In the genomic region with DNA sequence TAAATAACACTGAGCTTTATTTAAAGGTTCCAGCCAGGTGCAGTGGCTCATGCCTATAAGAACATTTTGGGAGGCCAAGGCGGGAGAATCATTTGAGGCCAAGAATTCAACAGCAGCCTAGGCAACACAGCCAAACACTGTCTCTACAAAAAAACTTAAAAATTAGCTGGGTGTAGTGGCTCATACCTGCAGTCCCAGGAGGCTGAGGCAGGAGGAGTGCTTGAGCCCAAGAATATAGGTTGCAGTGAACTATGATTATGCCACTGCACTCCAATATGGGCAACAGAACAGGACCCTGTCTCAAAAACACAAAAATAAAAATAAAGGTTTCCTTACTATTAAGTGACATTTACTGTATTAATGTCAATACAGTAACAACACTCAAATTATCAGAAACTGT, we compare ENCODE assay signal across 9 cellular contexts. TPM values are rescaled to one million over a fixed set of nuclear protein-coding genes. Genes with fewer than 3 reads are reported as not detected.
DNase-seq lines count a peak whose midpoint lies in the region; ATAC-seq, FAIRE-seq and TF ChIP-seq lines count a peak whose summit lies in the region.
"Had no signal": no experiment of that assay in that cellular context is flagged by ENCODE, and none has a peak within 500 bp of the region (broad histone marks: within the 10 kb centered on the region; RNA-seq: fewer than 3 reads in every experiment).

No MANE protein-coding gene starts in this region.

- no peak for TF ChIP-seq RAD21 in A549 (conservative IDR thresholded peaks at IDR 0.05 in 1 of 2, IDR thresholded peaks at IDR 0.05 in 1 of 2)

- H3K27ac ChIP-seq in A549, result no peak overlapping the region
- no peak overlapping the region for H3K27ac ChIP-seq in esophagus muscularis mucosa (replicated peaks in 1 of 4)

- TF ChIP-seq CTCF in A549 (IDR thresholded peaks at IDR 0.05), result no peak; the same call in 2 of the 3 replicates
- TF ChIP-seq CTCF in GM12865 (IDR thresholded peaks at IDR 0.05; ENCODE audit: insufficient read depth, low read depth, low read length, missing control alignments), result peak; percentile 44
- TF ChIP-seq CTCF in bronchial epithelial cell (IDR thresholded peaks at IDR 0.05; ENCODE audit: insufficient read depth, low read length, severe bottlenecking), result peak; percentile 56
- no peak for TF ChIP-seq CTCF in esophagus muscularis mucosa (IDR thresholded peaks at IDR 0.05)

- CTCF ChIA-PET in A549 (lab: Yijun Ruan, JAX), result interaction anchor here (1.1 to 1.8 kb wide), 2 partner anchors 17 to 236 kb away, joined by 3 to 10 read pairs; no protein-coding TSS in a partner anchor

- intact Hi-C loops in esophagus muscularis mucosa (cut with DNase I), result loop anchor here (10.0 kb wide), 2 partner anchors 244 to 544 kb away; a partner anchor contains a TSS

- FAIRE-seq in A549 (lab: Jason Lieb, UNC) (no peak), bronchial epithelial cell (lab: Jason Lieb, UNC) (no peak)
- FAIRE-seq: islet of Langerhans had no signal

- H3K4me2 ChIP-seq in A549, result peak overlapping the region; percentile 91; the same call in 1 of the 3 replicates

- peaks cover 17% of the 10 kb centered on the region; the same call in 2 of the 3 replicates for H3K4me1 ChIP-seq in A549
- peaks cover 22 to 51% (median 34%) of the 10 kb centered on the region in 4 donors for H3K4me1 ChIP-seq in esophagus muscularis mucosa

- H3K9me3 ChIP-seq in A549 (no peaks in the 10 kb centered on the region), esophagus muscularis mucosa (no peaks in the 10 kb centered on the region)

- H3K36me3 ChIP-seq in bronchial epithelial cell (ENCODE audit: control insufficient read depth, insufficient read depth, low read length), result no peaks in the 10 kb centered on the region
- no peaks in the 10 kb centered on the region for H3K36me3 ChIP-seq in esophagus muscularis mucosa

- WGBS in A549 (ENCODE audit: missing lambda C conversion rate), result 81% methylated on average over 1 of the region's 1 CpG
- WGBS in esophagus muscularis mucosa, result 92% methylated on average over 1 of the region's 1 CpG

- TF ChIP-seq POLR2A in A549 (IDR thresholded peaks at IDR 0.05; ENCODE audit: low read length) (no peak), esophagus muscularis mucosa (IDR thresholded peaks at IDR 0.05; ENCODE audit: low read depth) (no peak)

- peak in 1 of 2 experiments; percentile 43; a peak in 3 of 6 replicates for ATAC-seq in A549
- peak; percentile 19; the same call in 2 of the 3 replicates for ATAC-seq in SK-N-SH treated with all-trans-retinoic acid at 6 μM for 48 hours
- no peak for ATAC-seq in GM21360 (IDR thresholded peaks at IDR 0.05; ENCODE audit: unreplicated experiment)
- no peak for ATAC-seq in HG02981 (IDR thresholded peaks at IDR 0.05; ENCODE audit: unreplicated experiment)
- ATAC-seq in GM21526 (IDR thresholded peaks at IDR 0.05; ENCODE audit: low FRiP score, unreplicated experiment), result no peak

- TF ChIP-seq EP300 in A549 (IDR thresholded peaks at IDR 0.05), result no peak
- no peak for TF ChIP-seq EP300 in esophagus muscularis mucosa (IDR thresholded peaks at IDR 0.05)

- no peaks in the 10 kb centered on the region for H3K27me3 ChIP-seq in bronchial epithelial cell (ENCODE audit: control insufficient read depth, insufficient read depth, low read length)
- H3K27me3 ChIP-seq in esophagus muscularis mucosa, result no peaks in the 10 kb centered on the region

- H3K4me3 ChIP-seq in A549 (no peak overlapping the region), GM12865 (ENCODE audit: low read depth, low read length) (no peak overlapping the region), bronchial epithelial cell (ENCODE audit: low read depth, low read length) (no peak overlapping the region), esophagus muscularis mucosa (no peak overlapping the region)

- DNase-seq in A549 (ENCODE audit: low read depth in 1 of 2, low spot score in 1 of 2), result peak in 1 of 2 experiments; percentile 34
- peak; percentile 62 for DNase-seq in GM12865 (ENCODE audit: low read depth)
- DNase-seq in bronchial epithelial cell (ENCODE audit: low read depth), result peak; percentile 47
- no peak for DNase-seq in esophagus muscularis mucosa (ENCODE audit: extremely low spot score)

- POLR2A ChIA-PET in A549 (lab: Yijun Ruan, JAX), result no interaction called here

TF ChIP-seq in A549, 52 proteins besides CTCF, POLR2A, EP300 and RAD21 (continues in another document):
- TF ChIP-seq PHF8 (IDR thresholded peaks at IDR 0.05; ENCODE audit: borderline replicate concordance, low read depth) (no peak), JUNB (IDR thresholded peaks at IDR 0.05) (no peak), FOSB (CRISPR knock-in tag; IDR thresholded peaks at IDR 0.05) (no peak), CBX8 (IDR thresholded peaks at IDR 0.05) (no peak), RNF2 (IDR thresholded peaks at IDR 0.05; ENCODE audit: borderline replicate concordance, low read depth) (no peak), HEYL (CRISPR knock-in tag; IDR thresholded peaks at IDR 0.05) (no peak), HOXB5 (CRISPR knock-in tag; IDR thresholded peaks at IDR 0.05) (no peak), HDAC2 (IDR thresholded peaks at IDR 0.05) (no peak)
- TF ChIP-seq, protein P1, sequence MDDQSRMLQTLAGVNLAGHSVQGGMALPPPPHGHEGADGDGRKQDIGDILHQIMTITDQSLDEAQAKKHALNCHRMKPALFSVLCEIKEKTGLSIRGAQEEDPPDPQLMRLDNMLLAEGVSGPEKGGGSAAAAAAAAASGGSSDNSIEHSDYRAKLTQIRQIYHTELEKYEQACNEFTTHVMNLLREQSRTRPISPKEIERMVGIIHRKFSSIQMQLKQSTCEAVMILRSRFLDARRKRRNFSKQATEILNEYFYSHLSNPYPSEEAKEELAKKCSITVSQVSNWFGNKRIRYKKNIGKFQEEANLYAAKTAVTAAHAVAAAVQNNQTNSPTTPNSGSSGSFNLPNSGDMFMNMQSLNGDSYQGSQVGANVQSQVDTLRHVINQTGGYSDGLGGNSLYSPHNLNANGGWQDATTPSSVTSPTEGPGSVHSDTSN (IDR thresholded peaks at IDR 0.05), result no peak

TF ChIP-seq in SK-N-SH treated with all-trans-retinoic acid at 6 μM for 48 hours, 23 proteins besides CTCF, POLR2A, EP300 and RAD21 (continues in another document):
- no peak for TF ChIP-seq ARNTL (CRISPR knock-in tag; IDR thresholded peaks at IDR 0.05; ENCODE audit: borderline replicate concordance, low read depth)
- TF ChIP-seq PPARA (CRISPR knock-in tag; IDR thresholded peaks at IDR 0.05; ENCODE audit: borderline replicate concordance), result no peak
- no peak for TF ChIP-seq ZNF70 (CRISPR knock-in tag; IDR thresholded peaks at IDR 0.05)
- TF ChIP-seq RARB (CRISPR knock-in tag; IDR thresholded peaks at IDR 0.05), result no peak
- TF ChIP-seq ZNF8 (CRISPR knock-in tag; IDR thresholded peaks at IDR 0.05), result no peak
- no peak for TF ChIP-seq ZNF565 (CRISPR knock-in tag; conservative IDR thresholded peaks at IDR 0.05; ENCODE audit: low read depth)
- no peak for TF ChIP-seq TOX (CRISPR knock-in tag; IDR thresholded peaks at IDR 0.05; ENCODE audit: borderline replicate concordance)
- TF ChIP-seq CSDC2 (CRISPR knock-in tag; IDR thresholded peaks at IDR 0.05), result no peak
- TF ChIP-seq SNAI2 (CRISPR knock-in tag; IDR thresholded peaks at IDR 0.05), result no peak
- TF ChIP-seq, protein P2, sequence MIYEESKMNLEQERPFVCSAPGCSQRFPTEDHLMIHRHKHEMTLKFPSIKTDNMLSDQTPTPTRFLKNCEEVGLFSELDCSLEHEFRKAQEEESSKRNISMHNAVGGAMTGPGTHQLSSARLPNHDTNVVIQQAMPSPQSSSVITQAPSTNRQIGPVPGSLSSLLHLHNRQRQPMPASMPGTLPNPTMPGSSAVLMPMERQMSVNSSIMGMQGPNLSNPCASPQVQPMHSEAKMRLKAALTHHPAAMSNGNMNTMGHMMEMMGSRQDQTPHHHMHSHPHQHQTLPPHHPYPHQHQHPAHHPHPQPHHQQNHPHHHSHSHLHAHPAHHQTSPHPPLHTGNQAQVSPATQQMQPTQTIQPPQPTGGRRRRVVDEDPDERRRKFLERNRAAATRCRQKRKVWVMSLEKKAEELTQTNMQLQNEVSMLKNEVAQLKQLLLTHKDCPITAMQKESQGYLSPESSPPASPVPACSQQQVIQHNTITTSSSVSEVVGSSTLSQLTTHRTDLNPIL (CRISPR knock-in tag; IDR thresholded peaks at IDR 0.05; ENCODE audit: low read depth), result no peak
- no peak for TF ChIP-seq ZFP3 (CRISPR knock-in tag; IDR thresholded peaks at IDR 0.05)
- no peak for TF ChIP-seq TCF4 (CRISPR knock-in tag; IDR thresholded peaks at IDR 0.05; ENCODE audit: borderline replicate concordance)

RNA-seq across cellular contexts. Expression of a gene that starts 2.1 kb away (rescaled TPM):
- polyA plus RNA-seq in A549 (2011; rRNA removed) (33.8 and 38.3 TPM in 2 replicates), A549 (2017; fragmentation: RNase III; extraction: RNeasy Plus Mini Kit Qiagen cat#74134 plus additional on column Dnase treatment) (15.8 to 18.3 TPM (median 17.6 TPM) in 3 replicates)
- 12.7 and 13.7 TPM in 2 replicates for polyA plus RNA-seq in A549 (2012; cell fraction: cytosol; rRNA removed)
- polyA plus RNA-seq in A549 (2012; cell fraction: nucleus; rRNA removed), result 2.9 and 5.4 TPM in 2 replicates
- polyA minus RNA-seq in A549 (2011; rRNA and poly(A)+ RNA removed), result 7.4 and 12.9 TPM in 2 replicates
- total RNA-seq in bronchial epithelial cell (49.9 and 55.8 TPM in 2 replicates), esophagus muscularis mucosa (10 to 100 TPM; 16.1 to 17.6 (median 17.1) TPM)

RNA-seq across cellular contexts. Expression of a gene that starts 7.6 kb away (rescaled TPM):
- polyA plus RNA-seq in A549 (2011; rRNA removed) (not detected in 2 replicates), A549 (2017; fragmentation: RNase III; extraction: RNeasy Plus Mini Kit Qiagen cat#74134 plus additional on column Dnase treatment) (not detected in 3 replicates)
- not detected in 2 replicates for polyA plus RNA-seq in A549 (2012; cell fraction: cytosol; rRNA removed)
- not detected in 2 replicates for polyA plus RNA-seq in A549 (2012; cell fraction: nucleus; rRNA removed)
- under 0.01 TPM in 1 of 2 replicates, not detected in the other for polyA minus RNA-seq in A549 (2011; rRNA and poly(A)+ RNA removed)
- total RNA-seq in bronchial epithelial cell (not detected in 2 replicates), esophagus muscularis mucosa (not detected)

RNA-seq across cellular contexts. Expression of a gene that starts 27.8 kb away (rescaled TPM):
- polyA plus RNA-seq in A549 (2011; rRNA removed), result 6.9 and 7.1 TPM in 2 replicates
- 3.7 and 4.3 TPM in 2 replicates for polyA plus RNA-seq in A549 (2012; cell fraction: cytosol; rRNA removed)
- polyA plus RNA-seq in A549 (2012; cell fraction: nucleus; rRNA removed), result 5.0 and 5.3 TPM in 2 replicates
- polyA plus RNA-seq in A549 (2017; fragmentation: RNase III; extraction: RNeasy Plus Mini Kit Qiagen cat#74134 plus additional on column Dnase treatment), result 5.2 to 5.3 TPM (median 5.3 TPM) in 3 replicates
- 10.5 and 11.3 TPM in 2 replicates for polyA minus RNA-seq in A549 (2011; rRNA and poly(A)+ RNA removed)
- 7.6 and 7.9 TPM in 2 replicates for total RNA-seq in bronchial epithelial cell
- total RNA-seq in esophagus muscularis mucosa, result 10 to 100 TPM in 2 of 4 donors, 1 to 10 TPM in 2; 7.1 to 11.0 (median 9.8) TPM

RNA-seq across cellular contexts. Expression of a gene that starts 48.7 kb away (rescaled TPM):
- polyA plus RNA-seq in A549 (2011; rRNA removed) (0.81 and 0.85 TPM in 2 replicates), A549 (2017; fragmentation: RNase III; extraction: RNeasy Plus Mini Kit Qiagen cat#74134 plus additional on column Dnase treatment) (1.8 to 2.3 TPM (median 2.0 TPM) in 3 replicates)
- 0.99 and 2.0 TPM in 2 replicates for polyA plus RNA-seq in A549 (2012; cell fraction: cytosol; rRNA removed)
- 0.61 and 0.98 TPM in 2 replicates for polyA plus RNA-seq in A549 (2012; cell fraction: nucleus; rRNA removed)
- polyA minus RNA-seq in A549 (2011; rRNA and poly(A)+ RNA removed), result 1.0 and 1.5 TPM in 2 replicates
- total RNA-seq in bronchial epithelial cell (not detected in 2 replicates), esophagus muscularis mucosa (1 to 10 TPM in 3 of 4 donors, under 1 TPM in 1; 0.98 to 4.0 (median 2.9) TPM)

Comparison
In these comparisons a context has a peak if more than half of its experiments do, and no peak if none do; other contexts are left out.
1. CTCF ChIP-seq: peak in GM12865 (single experiment) and bronchial epithelial cell (single experiment); none in A549 (single experiment) and esophagus muscularis mucosa (0 of 3).